ENCODE assay signal across 3 cellular contexts in the genomic region with DNA sequence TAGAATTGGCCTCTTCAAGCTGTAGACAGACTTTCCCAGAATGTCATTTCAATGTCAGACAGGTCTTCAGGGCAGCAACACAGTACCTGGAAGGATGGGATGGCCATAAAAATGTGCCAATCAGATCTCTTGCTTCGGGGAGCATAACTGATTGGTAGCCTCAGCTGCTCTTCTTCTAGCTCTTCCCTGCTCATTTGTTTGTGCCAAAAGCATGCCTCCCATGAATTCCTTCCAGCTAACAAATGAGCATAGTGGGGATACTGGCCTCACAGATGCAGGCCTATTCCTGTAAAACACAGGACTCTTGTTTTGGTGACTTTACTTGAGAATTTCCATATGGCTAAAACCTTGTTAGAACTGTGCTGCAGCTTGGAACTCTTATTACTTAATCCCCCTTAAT.
TF ChIP-seq lines count a peak whose summit lies in the region.

No MANE protein-coding gene starts in this region.

TF ChIP-seq in SK-N-SH, 30 proteins besides CTCF, POLR2A, EP300 and RAD21:
- TF ChIP-seq SMC3 (IDR thresholded peaks at IDR 0.05; ENCODE audit: low read depth, low read length) (no peak), NRF1 (IDR thresholded peaks at IDR 0.05; ENCODE audit: low read depth, low read length) (no peak), ELF1 (IDR thresholded peaks at IDR 0.05) (no peak), YY1 (IDR thresholded peaks at IDR 0.05; ENCODE audit: low read depth) (no peak), USF2 (IDR thresholded peaks at IDR 0.05; ENCODE audit: borderline replicate concordance, low read depth, low read length) (no peak), MAX (IDR thresholded peaks at IDR 0.05; ENCODE audit: low read depth) (no peak), FOXJ3 (CRISPR knock-in tag; IDR thresholded peaks at IDR 0.05) (no peak), PBX3 (IDR thresholded peaks at IDR 0.05) (no peak)
TF ChIP-seq in SK-N-SH: peak in this region for 0.

TF ChIP-seq in SK-N-SH treated with all-trans-retinoic acid at 6 μM for 48 hours, 23 proteins besides CTCF, POLR2A, EP300 and RAD21:
- no peak for TF ChIP-seq ISL1 (CRISPR knock-in tag; IDR thresholded peaks at IDR 0.05)
- no peak for TF ChIP-seq PPARA (CRISPR knock-in tag; IDR thresholded peaks at IDR 0.05; ENCODE audit: borderline replicate concordance)
- TF ChIP-seq ARNTL (CRISPR knock-in tag; IDR thresholded peaks at IDR 0.05; ENCODE audit: borderline replicate concordance, low read depth): no peak
- no peak for TF ChIP-seq ZFP3 (CRISPR knock-in tag; IDR thresholded peaks at IDR 0.05)
- TF ChIP-seq RARB (CRISPR knock-in tag; IDR thresholded peaks at IDR 0.05): no peak
- TF ChIP-seq ZNF565 (CRISPR knock-in tag; conservative IDR thresholded peaks at IDR 0.05; ENCODE audit: low read depth): no peak
- TF ChIP-seq ZFP30 (CRISPR knock-in tag; IDR thresholded peaks at IDR 0.05): no peak
- TF ChIP-seq OSR1 (CRISPR knock-in tag; IDR thresholded peaks at IDR 0.05): no peak
- TF ChIP-seq GLIS3 (CRISPR knock-in tag; IDR thresholded peaks at IDR 0.05): no peak
- no peak for TF ChIP-seq TOX (CRISPR knock-in tag; IDR thresholded peaks at IDR 0.05; ENCODE audit: borderline replicate concordance)
- TF ChIP-seq SNAI2 (CRISPR knock-in tag; IDR thresholded peaks at IDR 0.05): no peak
- TF ChIP-seq TCF4 (CRISPR knock-in tag; IDR thresholded peaks at IDR 0.05; ENCODE audit: borderline replicate concordance): no peak
- TF ChIP-seq CSDC2 (CRISPR knock-in tag; IDR thresholded peaks at IDR 0.05): no peak
- TF ChIP-seq ZC3H10 (CRISPR knock-in tag; IDR thresholded peaks at IDR 0.05): no peak
- no peak for TF ChIP-seq POU6F1 (CRISPR knock-in tag; IDR thresholded peaks at IDR 0.05; ENCODE audit: borderline replicate concordance, low read depth)
- TF ChIP-seq ZNF70 (CRISPR knock-in tag; IDR thresholded peaks at IDR 0.05): no peak
- TF ChIP-seq, protein P1, sequence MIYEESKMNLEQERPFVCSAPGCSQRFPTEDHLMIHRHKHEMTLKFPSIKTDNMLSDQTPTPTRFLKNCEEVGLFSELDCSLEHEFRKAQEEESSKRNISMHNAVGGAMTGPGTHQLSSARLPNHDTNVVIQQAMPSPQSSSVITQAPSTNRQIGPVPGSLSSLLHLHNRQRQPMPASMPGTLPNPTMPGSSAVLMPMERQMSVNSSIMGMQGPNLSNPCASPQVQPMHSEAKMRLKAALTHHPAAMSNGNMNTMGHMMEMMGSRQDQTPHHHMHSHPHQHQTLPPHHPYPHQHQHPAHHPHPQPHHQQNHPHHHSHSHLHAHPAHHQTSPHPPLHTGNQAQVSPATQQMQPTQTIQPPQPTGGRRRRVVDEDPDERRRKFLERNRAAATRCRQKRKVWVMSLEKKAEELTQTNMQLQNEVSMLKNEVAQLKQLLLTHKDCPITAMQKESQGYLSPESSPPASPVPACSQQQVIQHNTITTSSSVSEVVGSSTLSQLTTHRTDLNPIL (CRISPR knock-in tag; IDR thresholded peaks at IDR 0.05; ENCODE audit: low read depth): no peak
- TF ChIP-seq ZNF8 (CRISPR knock-in tag; IDR thresholded peaks at IDR 0.05): no peak

TF ChIP-seq in IMR-90, 13 proteins besides CTCF, POLR2A, EP300 and RAD21:
- TF ChIP-seq FOS (IDR thresholded peaks at IDR 0.05; ENCODE audit: low read depth, low read length): no peak
- TF ChIP-seq, protein P2, sequence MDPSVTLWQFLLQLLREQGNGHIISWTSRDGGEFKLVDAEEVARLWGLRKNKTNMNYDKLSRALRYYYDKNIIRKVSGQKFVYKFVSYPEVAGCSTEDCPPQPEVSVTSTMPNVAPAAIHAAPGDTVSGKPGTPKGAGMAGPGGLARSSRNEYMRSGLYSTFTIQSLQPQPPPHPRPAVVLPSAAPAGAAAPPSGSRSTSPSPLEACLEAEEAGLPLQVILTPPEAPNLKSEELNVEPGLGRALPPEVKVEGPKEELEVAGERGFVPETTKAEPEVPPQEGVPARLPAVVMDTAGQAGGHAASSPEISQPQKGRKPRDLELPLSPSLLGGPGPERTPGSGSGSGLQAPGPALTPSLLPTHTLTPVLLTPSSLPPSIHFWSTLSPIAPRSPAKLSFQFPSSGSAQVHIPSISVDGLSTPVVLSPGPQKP (IDR thresholded peaks at IDR 0.05; ENCODE audit: borderline replicate concordance, low read depth, low read length): no peak
- TF ChIP-seq MXI1 (IDR thresholded peaks at IDR 0.05; ENCODE audit: borderline replicate concordance, low read depth, low read length): no peak
- no peak for TF ChIP-seq BHLHE40 (IDR thresholded peaks at IDR 0.05; ENCODE audit: low read depth, low read length)
- no peak for TF ChIP-seq USF2 (IDR thresholded peaks at IDR 0.05; ENCODE audit: low read depth, low read length)
- no peak for TF ChIP-seq MAZ (IDR thresholded peaks at IDR 0.05; ENCODE audit: borderline replicate concordance, low read depth, low read length)
- TF ChIP-seq RCOR1 (IDR thresholded peaks at IDR 0.05; ENCODE audit: insufficient replicate concordance, low read length): no peak
- no peak for TF ChIP-seq NFE2L2 (IDR thresholded peaks at IDR 0.05; ENCODE audit: low read depth, low read length)
- no peak for TF ChIP-seq MAFK (IDR thresholded peaks at IDR 0.05; ENCODE audit: low read depth, low read length)
- TF ChIP-seq RFX5 (IDR thresholded peaks at IDR 0.05; ENCODE audit: low read depth, low read length): no peak
